Comparison of ENCODE assay signal across 36 cellular contexts in the genomic region with DNA sequence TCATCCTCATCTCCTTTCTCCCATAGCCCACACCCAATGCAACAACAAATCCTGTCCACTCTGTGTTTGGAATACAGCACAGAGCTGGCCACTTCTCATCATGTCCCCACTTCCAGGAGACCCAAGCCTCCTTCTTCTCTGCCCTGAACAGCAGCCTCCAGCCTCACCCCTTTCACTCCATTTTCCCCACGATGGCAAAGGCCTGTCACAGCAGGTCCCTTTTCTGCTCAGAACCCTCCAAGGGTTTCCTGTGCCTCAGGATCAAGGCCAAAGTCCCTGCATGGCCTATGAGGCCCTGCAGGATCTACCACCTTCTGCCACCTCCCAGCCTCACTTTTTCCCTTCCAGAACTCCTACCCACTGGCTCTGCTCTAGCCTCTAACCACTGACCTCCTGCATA.
"Had no signal": no experiment of that assay in that cellular context is flagged by ENCODE, and none has a peak within 500 bp of the region (broad histone marks: within the 10 kb centered on the region; RNA-seq: fewer than 3 reads in every experiment).

No MANE protein-coding gene starts in this region.

- H3K4me3 Mint-ChIP-seq: activated CD4-positive, alpha-beta memory T cell treated with anti-CD3 and anti-CD28 coated beads, Interleukin-2, amount 10 ng/mL, durations not matched to agents 7 days and 5 days; activated CD4-positive, alpha-beta T cell treated with anti-CD3 and anti-CD28 coated beads for 36 hours; activated CD4-positive, alpha-beta T cell treated with anti-CD3 and anti-CD28 coated beads, Interleukin-2, amount 10 ng/mL, durations not matched to agents 7 days and 5 days; activated CD8-positive, alpha-beta memory T cell treated with anti-CD3 and anti-CD28 coated beads, Interleukin-2, amount 10 ng/mL, durations not matched to agents 7 days and 5 days; activated CD8-positive, alpha-beta T cell treated with anti-CD3 and anti-CD28 coated beads, Interleukin-2, amount 10 ng/mL, durations not matched to agents 7 days and 5 days; activated naive CD4-positive, alpha-beta T cell treated with anti-CD3 and anti-CD28 coated beads, Interleukin-2, amount 10 ng/mL, durations not matched to agents 7 days and 5 days; activated naive CD4-positive, alpha-beta T cell treated with anti-CD3 and anti-CD28 coated beads, Interleukin-2, amount 50 U/mL, for 24 hours; activated naive CD8-positive, alpha-beta T cell; activated naive CD8-positive, alpha-beta T cell treated with anti-CD3 and anti-CD28 coated beads, Interleukin-2, amount 10 ng/mL, durations not matched to agents 7 days and 5 days; activated naive CD8-positive, alpha-beta T cell treated with anti-CD3 and anti-CD28 coated beads, Interleukin-2, amount 50 U/mL, for 24 hours; activated T-cell treated with anti-CD3 and anti-CD28 coated beads, Interleukin-2, amount 50 U/mL, for 24 hours; brain; central memory CD8-positive, alpha-beta T cell; T-helper 1 cell treated with Interleukin-12 subunit alpha and Interleukin-12 subunit beta and Interleukin-4 antibody, amounts not matched to agents 30 μg/mL and 1 μg/mL, for 36 hours; T-helper 2 cell treated with Interferon-gamma antibody and Interleukin-4, amounts not matched to agents 5 μg/mL and 100 μg/mL, for 36 hours had no signal

- H3K27me3 ChIP-seq: ascending aorta, cardiac muscle cell had no signal

- H3K4me1 ChIP-seq: ascending aorta had no signal

- H3K27ac Mint-ChIP-seq: activated CD4-positive, alpha-beta memory T cell treated with anti-CD3 and anti-CD28 coated beads, Interleukin-2, amount 10 ng/mL, durations not matched to agents 7 days and 5 days; activated CD4-positive, alpha-beta T cell treated with anti-CD3 and anti-CD28 coated beads for 36 hours; activated CD4-positive, alpha-beta T cell treated with anti-CD3 and anti-CD28 coated beads, Interleukin-2, amount 10 ng/mL, durations not matched to agents 7 days and 5 days; activated CD8-positive, alpha-beta memory T cell treated with anti-CD3 and anti-CD28 coated beads, Interleukin-2, amount 10 ng/mL, durations not matched to agents 7 days and 5 days; activated CD8-positive, alpha-beta T cell treated with anti-CD3 and anti-CD28 coated beads, Interleukin-2, amount 10 ng/mL, durations not matched to agents 7 days and 5 days; activated naive CD4-positive, alpha-beta T cell treated with anti-CD3 and anti-CD28 coated beads, Interleukin-2, amount 10 ng/mL, durations not matched to agents 7 days and 5 days; activated naive CD4-positive, alpha-beta T cell treated with anti-CD3 and anti-CD28 coated beads, Interleukin-2, amount 50 U/mL, for 24 hours; activated naive CD8-positive, alpha-beta T cell; activated naive CD8-positive, alpha-beta T cell treated with anti-CD3 and anti-CD28 coated beads, Interleukin-2, amount 10 ng/mL, durations not matched to agents 7 days and 5 days; activated naive CD8-positive, alpha-beta T cell treated with anti-CD3 and anti-CD28 coated beads, Interleukin-2, amount 50 U/mL, for 24 hours; activated T-cell treated with anti-CD3 and anti-CD28 coated beads, Interleukin-2, amount 50 U/mL, for 24 hours; activated T-helper 2 cell treated with anti-CD3 and anti-CD28 coated beads, Interferon-gamma antibody, Interleukin-2, Interleukin-4, amounts not matched to agents 10 μg/mL and 5 μg/mL and 100 μg/mL, durations not matched to agents 14 hours and 24 hours and 36 hours; brain; T-helper 1 cell treated with Interleukin-12 subunit alpha and Interleukin-12 subunit beta and Interleukin-4 antibody, amounts not matched to agents 30 μg/mL and 1 μg/mL, for 36 hours; T-helper 2 cell treated with Interferon-gamma antibody and Interleukin-4, amounts not matched to agents 5 μg/mL and 100 μg/mL, for 36 hours had no signal

- H3K9me3 Mint-ChIP-seq: activated CD4-positive, alpha-beta memory T cell treated with anti-CD3 and anti-CD28 coated beads, Interleukin-2, amount 10 ng/mL, durations not matched to agents 7 days and 5 days; activated CD4-positive, alpha-beta T cell treated with anti-CD3 and anti-CD28 coated beads, Interleukin-2, amount 10 ng/mL, durations not matched to agents 7 days and 5 days; activated naive CD4-positive, alpha-beta T cell treated with anti-CD3 and anti-CD28 coated beads, Interleukin-2, amount 50 U/mL, for 24 hours; activated naive CD8-positive, alpha-beta T cell treated with anti-CD3 and anti-CD28 coated beads, Interleukin-2, amount 10 ng/mL, durations not matched to agents 7 days and 5 days; T-helper 1 cell treated with Interleukin-12 subunit alpha and Interleukin-12 subunit beta and Interleukin-4 antibody, amounts not matched to agents 30 μg/mL and 1 μg/mL, for 36 hours; T-helper 2 cell treated with Interferon-gamma antibody and Interleukin-4, amounts not matched to agents 5 μg/mL and 100 μg/mL, for 36 hours had no signal

- H3K27ac ChIP-seq: ascending aorta, cardiac muscle cell, VCaP had no signal

- H3K27me3 Mint-ChIP-seq: activated CD4-positive, alpha-beta memory T cell treated with anti-CD3 and anti-CD28 coated beads, Interleukin-2, amount 10 ng/mL, durations not matched to agents 7 days and 5 days; activated CD4-positive, alpha-beta T cell treated with anti-CD3 and anti-CD28 coated beads, Interleukin-2, amount 10 ng/mL, durations not matched to agents 7 days and 5 days; activated CD8-positive, alpha-beta memory T cell treated with anti-CD3 and anti-CD28 coated beads, Interleukin-2, amount 10 ng/mL, durations not matched to agents 7 days and 5 days; activated naive CD8-positive, alpha-beta T cell treated with anti-CD3 and anti-CD28 coated beads, Interleukin-2, amount 10 ng/mL, durations not matched to agents 7 days and 5 days; brain had no signal

- H3K36me3 ChIP-seq: ascending aorta, cardiac muscle cell had no signal

- H3K36me3 Mint-ChIP-seq: activated CD8-positive, alpha-beta memory T cell treated with anti-CD3 and anti-CD28 coated beads, Interleukin-2, amount 10 ng/mL, durations not matched to agents 7 days and 5 days; activated naive CD4-positive, alpha-beta T cell treated with anti-CD3 and anti-CD28 coated beads, Interleukin-2, amount 10 ng/mL, durations not matched to agents 7 days and 5 days; activated naive CD4-positive, alpha-beta T cell treated with anti-CD3 and anti-CD28 coated beads, Interleukin-2, amount 50 U/mL, for 24 hours; activated naive CD8-positive, alpha-beta T cell; activated naive CD8-positive, alpha-beta T cell treated with anti-CD3 and anti-CD28 coated beads, Interleukin-2, amount 10 ng/mL, durations not matched to agents 7 days and 5 days had no signal

- H3K4me3 ChIP-seq: ascending aorta, cardiac muscle cell had no signal

- ATAC-seq: activated CD4-positive, alpha-beta T cell treated with anti-CD3 and anti-CD28 coated beads for 36 hours; activated CD4-positive, CD25-positive, alpha-beta regulatory T cell treated with anti-CD3 and anti-CD28 coated beads, Interleukin-2, amount 50 U/mL, for 24 hours; activated CD8-positive, alpha-beta memory T cell treated with anti-CD3 and anti-CD28 coated beads, Interleukin-2, amount 10 ng/mL, durations not matched to agents 7 days and 5 days; activated CD8-positive, alpha-beta T cell treated with anti-CD3 and anti-CD28 coated beads, Interleukin-2, amount 10 ng/mL, durations not matched to agents 7 days and 5 days; activated naive CD8-positive, alpha-beta T cell treated with anti-CD3 and anti-CD28 coated beads, Interleukin-2, amount 50 U/mL, for 24 hours had no signal

- H3K4me1 Mint-ChIP-seq: activated CD4-positive, alpha-beta memory T cell treated with anti-CD3 and anti-CD28 coated beads, Interleukin-2, amount 10 ng/mL, durations not matched to agents 7 days and 5 days; activated CD4-positive, alpha-beta T cell treated with anti-CD3 and anti-CD28 coated beads for 36 hours; activated CD4-positive, alpha-beta T cell treated with anti-CD3 and anti-CD28 coated beads, Interleukin-2, amount 10 ng/mL, durations not matched to agents 7 days and 5 days; activated CD8-positive, alpha-beta memory T cell treated with anti-CD3 and anti-CD28 coated beads, Interleukin-2, amount 10 ng/mL, durations not matched to agents 7 days and 5 days; activated naive CD4-positive, alpha-beta T cell treated with anti-CD3 and anti-CD28 coated beads, Interleukin-2, amount 10 ng/mL, durations not matched to agents 7 days and 5 days; activated naive CD4-positive, alpha-beta T cell treated with anti-CD3 and anti-CD28 coated beads, Interleukin-2, amount 50 U/mL, for 24 hours; activated naive CD8-positive, alpha-beta T cell treated with anti-CD3 and anti-CD28 coated beads, Interleukin-2, amount 10 ng/mL, durations not matched to agents 7 days and 5 days; activated naive CD8-positive, alpha-beta T cell treated with anti-CD3 and anti-CD28 coated beads, Interleukin-2, amount 50 U/mL, for 24 hours; brain; central memory CD8-positive, alpha-beta T cell had no signal

- DNase-seq: activated CD4-positive, alpha-beta memory T cell treated with anti-CD3 and anti-CD28 coated beads, Interleukin-2, amount 10 ng/mL, durations not matched to agents 7 days and 5 days; activated CD4-positive, alpha-beta T cell treated with anti-CD3 and anti-CD28 coated beads for 1 hour; activated CD4-positive, alpha-beta T cell treated with anti-CD3 and anti-CD28 coated beads for 36 hours; activated CD4-positive, alpha-beta T cell treated with anti-CD3 and anti-CD28 coated beads, Interleukin-2, amount 10 ng/mL, durations not matched to agents 7 days and 5 days; activated CD4-positive, alpha-beta T cell treated with anti-CD3 and anti-CD28 coated beads, Interleukin-2, amount 50 U/mL, for 48 hours; activated CD4-positive, CD25-positive, alpha-beta regulatory T cell; activated CD8-positive, alpha-beta memory T cell treated with anti-CD3 and anti-CD28 coated beads for 24 hours; activated CD8-positive, alpha-beta memory T cell treated with anti-CD3 and anti-CD28 coated beads, Interleukin-2, amount 10 ng/mL, durations not matched to agents 7 days and 5 days; activated CD8-positive, alpha-beta memory T cell treated with anti-CD3 and anti-CD28 coated beads, Interleukin-2, amount 50 U/mL, for 48 hours; activated CD8-positive, alpha-beta T cell treated with anti-CD3 and anti-CD28 coated beads, Interleukin-2, amount 10 ng/mL, durations not matched to agents 7 days and 5 days; activated effector memory CD4-positive, alpha-beta T cell treated with Interleukin-2 at 50 U/mL for 16 hours; activated gamma-delta T cell; activated naive CD4-positive, alpha-beta T cell treated with anti-CD3 and anti-CD28 coated beads, Interleukin-2, amount 10 ng/mL, durations not matched to agents 7 days and 5 days; activated naive CD4-positive, alpha-beta T cell treated with Interleukin-2 at 50 U/mL for 16 hours; activated naive CD8-positive, alpha-beta T cell treated with anti-CD3 and anti-CD28 coated beads, Interleukin-2, amount 10 ng/mL, durations not matched to agents 7 days and 5 days; activated naive CD8-positive, alpha-beta T cell treated with anti-CD3 and anti-CD28 coated beads, Interleukin-2, amount 50 U/mL, for 24 hours; activated T-cell treated with anti-CD3 and anti-CD28 coated beads, Interleukin-2, amount 50 U/mL, for 24 hours; activated T-cell treated with anti-CD3 and anti-CD28 coated beads, Interleukin-2, amount 50 U/mL, for 48 hours; amygdala; anterior cingulate cortex; caudate nucleus; cerebellar nuclear complex; T-helper 1 cell; T-helper 2 cell; T-helper 9 cell had no signal

- H3K9me3 ChIP-seq: ascending aorta had no signal
